Comparison of ENCODE assay signal across 9 cellular contexts in genomic region chr1:2801535-2802291, GRCh38. TPM values are rescaled to one million over a fixed set of nuclear protein-coding genes. Genes with fewer than 3 reads are reported as not detected.
DNase-seq lines count a peak whose midpoint lies in the region; ATAC-seq, FAIRE-seq and TF ChIP-seq lines count a peak whose summit lies in the region.
"Had no signal": no experiment of that assay in that cellular context is flagged by ENCODE, and none has a peak within 500 bp of the region (broad histone marks: within the 10 kb centered on the region; RNA-seq: fewer than 3 reads in every experiment).

Gene TTC34, minus strand, starts transcription at chr1:2801693. Its CDS starts 866 bp downstream, at chr1:2800827.

- H3F3A ChIP-seq in Loucy (ENCODE audit: low read depth) = no peaks in the 10 kb centered on the region

- no peak within 1 kb of the TSS for H3K4me2 ChIP-seq in Loucy (ENCODE audit: low read depth, low read length, poor library complexity, severe bottlenecking)

- WGBS in transverse colon (ENCODE audit: low coverage in 1 of 2), 2 donors = 32% methylated on average over 20 of the region's 21 CpGs; no CpG with 5 or more reads in 1 of the 2 donors

- no peak within 1 kb of the TSS for H3K27ac ChIP-seq in transverse colon

- no peaks in the 10 kb centered on the region for H3K27me3 Mint-ChIP-seq in activated CD8-positive, alpha-beta memory T cell treated with anti-CD3 and anti-CD28 coated beads, Interleukin-2, amount 10 ng/mL, durations not matched to agents 7 days and 5 days

- no peak for TF ChIP-seq POLR2A in transverse colon (IDR thresholded peaks at IDR 0.05)

- H3K4me1 ChIP-seq in Loucy (ENCODE audit: insufficient read depth, low read length, poor library complexity, severe bottlenecking) = no peaks in the 10 kb centered on the region
- no peaks in the 10 kb centered on the region for H3K4me1 ChIP-seq in transverse colon

- H3K4me3 Mint-ChIP-seq in activated CD8-positive, alpha-beta memory T cell treated with anti-CD3 and anti-CD28 coated beads, Interleukin-2, amount 10 ng/mL, durations not matched to agents 7 days and 5 days = no peak within 1 kb of the TSS
- H3K4me3 Mint-ChIP-seq: central memory CD8-positive, alpha-beta T cell had no signal

- TF ChIP-seq CTCF in D721Med (IDR thresholded peaks at IDR 0.05; ENCODE audit: insufficient read depth, missing control alignments) (peak; percentile 39), Loucy (conservative IDR thresholded peaks at IDR 0.05; ENCODE audit: low read length) (peak; percentile 63), kidney epithelial cell (IDR thresholded peaks at IDR 0.05; ENCODE audit: insufficient read depth, low read length, poor library complexity, severe bottlenecking) (peak; percentile 20), transverse colon (IDR thresholded peaks at IDR 0.05) (peak in 4 of 5 experiments; percentile 16 to 48 (median 30))

- FAIRE-seq in D721Med (lab: Jason Lieb, UNC) = no peak

- H3K9ac ChIP-seq in Loucy (ENCODE audit: low read depth, low read length, poor library complexity, severe bottlenecking) = no peak within 1 kb of the TSS

- no peaks in the 10 kb centered on the region for H4K20me1 ChIP-seq in Loucy (ENCODE audit: insufficient read depth, low read length, poor library complexity, severe bottlenecking)

- no peak for TF ChIP-seq EP300 in transverse colon (IDR thresholded peaks at IDR 0.05; ENCODE audit: low read depth)

- H3K36me3 ChIP-seq in Loucy (ENCODE audit: insufficient read depth, low read length) = no peaks in the 10 kb centered on the region
- no peaks in the 10 kb centered on the region for H3K36me3 ChIP-seq in kidney epithelial cell (ENCODE audit: control insufficient read depth, insufficient read depth, low read length)
- H3K36me3 ChIP-seq in transverse colon = no peaks in the 10 kb centered on the region

- no peaks in the 10 kb centered on the region for H3K36me3 Mint-ChIP-seq in activated CD8-positive, alpha-beta memory T cell treated with anti-CD3 and anti-CD28 coated beads, Interleukin-2, amount 10 ng/mL, durations not matched to agents 7 days and 5 days

- H3K4me3 ChIP-seq in Loucy (ENCODE audit: low read length, poor library complexity, severe bottlenecking) (no peak within 1 kb of the TSS), kidney epithelial cell (ENCODE audit: low read depth, low read length) (no peak within 1 kb of the TSS), transverse colon (no peak within 1 kb of the TSS)

- H3K4me1 Mint-ChIP-seq in activated CD8-positive, alpha-beta memory T cell treated with anti-CD3 and anti-CD28 coated beads, Interleukin-2, amount 10 ng/mL, durations not matched to agents 7 days and 5 days = peaks cover 2% of the 10 kb centered on the region
- H3K4me1 Mint-ChIP-seq: central memory CD8-positive, alpha-beta T cell had no signal

- H3K9me3 ChIP-seq in Loucy (ENCODE audit: insufficient read depth, low read depth, low read length) (no peaks in the 10 kb centered on the region), transverse colon (no peaks in the 10 kb centered on the region)

- H3K27me3 ChIP-seq in Loucy (ENCODE audit: insufficient read depth, low read length, poor library complexity, severe bottlenecking) (no peaks in the 10 kb centered on the region), kidney epithelial cell (ENCODE audit: control insufficient read depth, insufficient read depth, low read length) (no peaks in the 10 kb centered on the region), transverse colon (peaks cover 43% of the 10 kb centered on the region)

- in situ Hi-C loops in transverse colon (cut with MboI; ENCODE audit: low pct_ligation_motif_present in 1 of 4, low pct_unique_long_range_greater_than_20kb in 1 of 4, low sequenced_read_pairs in 3 of 4) = no loop called here

- CTCF ChIA-PET in activated CD8-positive, alpha-beta memory T cell treated with anti-CD3 and anti-CD28 coated beads, Interleukin-2, amount 10 ng/mL, durations not matched to agents 7 days and 5 days (lab: Charles Lee) = interaction anchor here (0.8 kb wide), 1 partner anchor 386 kb away, joined by 5 read pairs; no protein-coding TSS in a partner anchor

- no peaks in the 10 kb centered on the region for H3K9me2 ChIP-seq in Loucy (replicated peaks; ENCODE audit: low read depth, low read length)

- H3K79me2 ChIP-seq in Loucy (ENCODE audit: insufficient read depth, low read length) = no peaks in the 10 kb centered on the region

- H3K9me3 Mint-ChIP-seq in activated CD8-positive, alpha-beta memory T cell treated with anti-CD3 and anti-CD28 coated beads, Interleukin-2, amount 10 ng/mL, durations not matched to agents 7 days and 5 days (ENCODE audit: low read depth) = no peaks in the 10 kb centered on the region
- H3K9me3 Mint-ChIP-seq: central memory CD8-positive, alpha-beta T cell had no signal

- DNase-seq in D721Med (ENCODE audit: insufficient read length, low spot score) (no peak), kidney epithelial cell (ENCODE audit: low read depth) (no peak), transverse colon (peak; percentile 28), LoVo (ENCODE audit: low spot score) (no peak)
- DNase-seq in activated CD8-positive, alpha-beta memory T cell treated with anti-CD3 and anti-CD28 coated beads, Interleukin-2, amount 10 ng/mL, durations not matched to agents 7 days and 5 days = peak; percentile 71

- H2AFZ ChIP-seq in Loucy (ENCODE audit: low read length) = no peak within 1 kb of the TSS

- intact Hi-C loops in transverse colon (cut with DNase I; ENCODE audit: low total_unique reads) = no loop called here

- ATAC-seq in activated CD8-positive, alpha-beta memory T cell treated with anti-CD3 and anti-CD28 coated beads, Interleukin-2, amount 10 ng/mL, durations not matched to agents 7 days and 5 days = peak; percentile 86
- ATAC-seq in HG02970 (IDR thresholded peaks at IDR 0.05; ENCODE audit: low FRiP score, unreplicated experiment) = no peak
- no peak for ATAC-seq in GM21423 (IDR thresholded peaks at IDR 0.05; ENCODE audit: unreplicated experiment)

- H3K27ac Mint-ChIP-seq in activated CD8-positive, alpha-beta memory T cell treated with anti-CD3 and anti-CD28 coated beads, Interleukin-2, amount 10 ng/mL, durations not matched to agents 7 days and 5 days = no peak within 1 kb of the TSS

RNA-seq across cellular contexts. Expression of gene TTC34, which starts in this region (rescaled TPM):
- 1 to 10 TPM; 1.1 TPM for total RNA-seq in activated CD8-positive, alpha-beta memory T cell treated with anti-CD3 and anti-CD28 coated beads, Interleukin-2, amount 10 ng/mL, durations not matched to agents 7 days and 5 days
- total RNA-seq in kidney epithelial cell (under 0.01 and 0.13 TPM in 2 replicates), transverse colon (1 to 10 TPM in 2 of 4 donors, under 1 TPM in 2; 0.14 to 6.0 (median 0.75) TPM)

Comparison
In these comparisons a context has a peak if more than half of its experiments do, and no peak if none do; other contexts are left out.
1. DNase-seq: peak in activated CD8-positive, alpha-beta memory T cell treated with anti-CD3 and anti-CD28 coated beads, Interleukin-2, amount 10 ng/mL, durations not matched to agents 7 days and 5 days (single experiment) and transverse colon (single experiment); none in D721Med (single experiment), kidney epithelial cell (single experiment) and LoVo (single experiment).
2. Peak in every context shown above with its lines, with median percentiles within 50 percentile points of each other: CTCF ChIP-seq.